ENCODE assay signal across 15 cellular contexts in the genomic region with DNA sequence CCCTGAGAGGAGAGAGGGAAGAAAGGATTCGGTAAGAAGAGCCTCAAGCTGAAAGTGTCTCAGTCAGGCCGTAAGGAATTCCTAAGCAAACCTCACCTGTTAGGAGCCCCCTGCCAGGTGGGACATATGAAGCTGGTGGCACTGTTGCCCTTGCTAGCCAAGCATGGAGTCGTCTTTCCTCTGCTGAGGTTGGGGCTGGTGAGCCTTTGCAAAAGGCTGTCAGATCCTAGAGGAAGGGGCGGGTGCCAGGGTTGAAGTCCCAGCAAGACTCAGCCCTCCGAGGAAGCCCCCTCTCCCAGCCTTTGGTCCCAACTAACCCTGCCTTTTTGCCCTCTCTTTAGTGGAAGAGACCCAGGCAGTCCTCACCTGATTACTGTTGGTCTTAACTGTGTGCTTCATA. TPM values are rescaled to one million over a fixed set of nuclear protein-coding genes. Genes with fewer than 3 reads are reported as not detected.
DNase-seq lines count a peak whose midpoint lies in the region; ATAC-seq and TF ChIP-seq lines count a peak whose summit lies in the region.
"Had no signal": no experiment of that assay in that cellular context is flagged by ENCODE, and none has a peak within 500 bp of the region (broad histone marks: within the 10 kb centered on the region; RNA-seq: fewer than 3 reads in every experiment).

No MANE protein-coding gene starts in this region.

- peak; percentile 24 for DNase-seq in activated effector memory CD4-positive, alpha-beta T cell treated with anti-CD3 and anti-CD28 coated beads, Interleukin-2, amount 50 U/mL, for 16 hours
- no peak for DNase-seq in activated effector memory CD4-positive, alpha-beta T cell treated with Interleukin-2 at 50 U/mL for 16 hours
- DNase-seq in ecto neural progenitor cell (ENCODE audit: low spot score) (peak; percentile 25), lung (ENCODE audit: low spot score) (peak; percentile 17), AG20443 (ENCODE audit: low spot score) (no peak)
- DNase-seq: BE2C; CD4-positive, alpha-beta memory T cell; DMS79; H7 had no signal

- H3K27me3 ChIP-seq in lung (ENCODE audit: control insufficient read depth, insufficient read depth) = no peaks in the 10 kb centered on the region

- H3K4me3 ChIP-seq in lung = no peak overlapping the region
- H3K4me3 ChIP-seq: GM23338 had no signal

- no peak for TF ChIP-seq CTCF in lung (IDR thresholded peaks at IDR 0.05; ENCODE audit: control extremely low read depth, extremely low read depth)

- H3K9me3 ChIP-seq in lung (ENCODE audit: control insufficient read depth in 2 of 2, insufficient read depth in 1 of 2, low read length in 1 of 2) = no peaks in the 10 kb centered on the region
- H3K9me3 ChIP-seq: BE2C had no signal

- H3K36me3 ChIP-seq in lung (ENCODE audit: control insufficient read depth in 2 of 2, insufficient read depth in 2 of 2, low read length in 2 of 2) = no peaks in the 10 kb centered on the region
- H3K36me3 ChIP-seq: BE2C had no signal

- H3K4me1 ChIP-seq in lung (ENCODE audit: control insufficient read depth in 2 of 2, insufficient read depth in 2 of 2, low read length in 2 of 2) = no peaks in the 10 kb centered on the region
- H3K4me1 ChIP-seq: BE2C had no signal

- no peak overlapping the region for H3K27ac ChIP-seq in lung (ENCODE audit: low read depth in 1 of 2, low read length in 1 of 2)
- H3K27ac ChIP-seq: C4-2B, HL-60 had no signal

- WGBS in lung, 2 donors = 80 to 89% methylated on average over 5 of the region's 5 CpGs

- ATAC-seq in lung (ENCODE audit: insufficient read depth, low FRiP score) (no peak), HG02678 (IDR thresholded peaks at IDR 0.05; ENCODE audit: unreplicated experiment) (no peak), HG03442 (IDR thresholded peaks at IDR 0.05; ENCODE audit: unreplicated experiment) (no peak)
- ATAC-seq: GM23338 had no signal

RNA-seq across cellular contexts. Expression of a gene that starts 5.5 kb away (rescaled TPM):
- total RNA-seq in lung = under 1 TPM in 1 of 2 donors, not detected in 1; 0.48 TPM
- not detected for polyA plus RNA-seq in lung
- total RNA-seq: CD4-positive, alpha-beta memory T cell; G401 had no signal
- polyA plus RNA-seq: CD4-positive, alpha-beta memory T cell had no signal

Comparison
In these comparisons a context has a peak if more than half of its experiments do, and no peak if none do; other contexts are left out.
1. DNase-seq: peak in activated effector memory CD4-positive, alpha-beta T cell treated with anti-CD3 and anti-CD28 coated beads, Interleukin-2, amount 50 U/mL, for 16 hours (single experiment), ecto neural progenitor cell (single experiment) and lung (single experiment); none in activated effector memory CD4-positive, alpha-beta T cell treated with Interleukin-2 at 50 U/mL for 16 hours (single experiment) and AG20443 (single experiment).